Comparison of ENCODE assay signal across 1 cellular context in the genomic region with DNA sequence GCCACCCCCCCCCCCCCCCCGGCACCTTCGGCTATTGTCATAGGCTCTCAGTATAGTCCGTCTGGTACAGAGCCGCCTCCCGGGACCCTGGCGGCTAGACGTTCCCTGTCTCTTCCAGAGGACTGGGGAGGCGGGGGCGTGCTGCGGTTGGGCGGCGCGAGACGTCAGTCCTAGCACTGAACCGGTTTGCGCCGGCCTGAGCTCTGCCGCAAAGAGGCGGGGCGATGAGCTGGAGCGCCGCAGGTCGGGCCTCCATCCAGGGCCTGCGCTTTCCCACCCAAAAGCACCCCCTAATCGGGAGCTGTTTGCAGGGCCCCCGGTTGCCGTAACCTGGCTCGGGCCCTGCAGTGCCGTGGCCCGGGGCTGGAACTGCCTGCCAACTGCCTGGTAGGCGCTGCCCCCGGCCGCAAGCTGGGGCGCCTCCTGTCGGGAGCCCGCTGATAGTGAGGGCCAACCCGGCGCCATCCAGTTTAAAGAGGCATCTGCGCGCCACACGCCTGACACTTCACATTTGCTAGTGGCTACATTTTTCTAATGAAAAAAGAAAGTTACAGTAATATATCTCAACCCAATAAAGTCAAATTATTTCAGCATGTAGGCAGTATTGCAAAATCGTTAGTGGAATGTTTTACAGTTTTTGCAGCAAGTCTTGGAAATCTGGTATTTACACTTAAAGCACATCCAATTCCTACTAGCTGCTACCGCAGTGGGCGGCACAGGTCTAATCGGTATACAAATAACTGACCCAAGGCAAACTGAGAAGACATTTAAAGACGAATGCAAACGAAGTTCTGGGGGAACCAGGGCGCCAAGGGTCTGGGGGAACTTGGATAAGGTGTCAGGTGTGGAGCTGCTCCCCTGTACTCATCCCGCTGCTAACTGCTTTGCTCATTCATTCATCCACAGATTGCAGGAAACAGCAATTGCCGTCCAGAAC.
TF ChIP-seq lines count a peak whose summit lies in the region.

No MANE protein-coding gene starts in this region.

TF ChIP-seq in K562, 482 proteins besides CTCF, POLR2A, EP300 and RAD21 (continued from another document and continues in another):
- TF ChIP-seq, protein P1, sequence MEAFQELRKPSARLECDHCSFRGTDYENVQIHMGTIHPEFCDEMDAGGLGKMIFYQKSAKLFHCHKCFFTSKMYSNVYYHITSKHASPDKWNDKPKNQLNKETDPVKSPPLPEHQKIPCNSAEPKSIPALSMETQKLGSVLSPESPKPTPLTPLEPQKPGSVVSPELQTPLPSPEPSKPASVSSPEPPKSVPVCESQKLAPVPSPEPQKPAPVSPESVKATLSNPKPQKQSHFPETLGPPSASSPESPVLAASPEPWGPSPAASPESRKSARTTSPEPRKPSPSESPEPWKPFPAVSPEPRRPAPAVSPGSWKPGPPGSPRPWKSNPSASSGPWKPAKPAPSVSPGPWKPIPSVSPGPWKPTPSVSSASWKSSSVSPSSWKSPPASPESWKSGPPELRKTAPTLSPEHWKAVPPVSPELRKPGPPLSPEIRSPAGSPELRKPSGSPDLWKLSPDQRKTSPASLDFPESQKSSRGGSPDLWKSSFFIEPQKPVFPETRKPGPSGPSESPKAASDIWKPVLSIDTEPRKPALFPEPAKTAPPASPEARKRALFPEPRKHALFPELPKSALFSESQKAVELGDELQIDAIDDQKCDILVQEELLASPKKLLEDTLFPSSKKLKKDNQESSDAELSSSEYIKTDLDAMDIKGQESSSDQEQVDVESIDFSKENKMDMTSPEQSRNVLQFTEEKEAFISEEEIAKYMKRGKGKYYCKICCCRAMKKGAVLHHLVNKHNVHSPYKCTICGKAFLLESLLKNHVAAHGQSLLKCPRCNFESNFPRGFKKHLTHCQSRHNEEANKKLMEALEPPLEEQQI (IDR thresholded peaks at IDR 0.05): 0 out of 2 replicates have a peak, but pooled peaks have one; percentile 38
- TF ChIP-seq JUN (IDR thresholded peaks at IDR 0.05; ENCODE audit: borderline replicate concordance, low read depth, low read length): no peak
- no peak for TF ChIP-seq JUN (CRISPR knock-in tag; IDR thresholded peaks at IDR 0.05; ENCODE audit: borderline replicate concordance)
- no peak for TF ChIP-seq JUNB (CRISPR knock-in tag; conservative IDR thresholded peaks at IDR 0.05)
- TF ChIP-seq, protein P2, sequence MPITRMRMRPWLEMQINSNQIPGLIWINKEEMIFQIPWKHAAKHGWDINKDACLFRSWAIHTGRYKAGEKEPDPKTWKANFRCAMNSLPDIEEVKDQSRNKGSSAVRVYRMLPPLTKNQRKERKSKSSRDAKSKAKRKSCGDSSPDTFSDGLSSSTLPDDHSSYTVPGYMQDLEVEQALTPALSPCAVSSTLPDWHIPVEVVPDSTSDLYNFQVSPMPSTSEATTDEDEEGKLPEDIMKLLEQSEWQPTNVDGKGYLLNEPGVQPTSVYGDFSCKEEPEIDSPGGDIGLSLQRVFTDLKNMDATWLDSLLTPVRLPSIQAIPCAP (CRISPR knock-in tag; IDR thresholded peaks at IDR 0.05; ENCODE audit: borderline replicate concordance): no peak
- TF ChIP-seq MXI1 (IDR thresholded peaks at IDR 0.05; ENCODE audit: low read depth, low read length): no peak
- TF ChIP-seq TCF3 (CRISPR knock-in tag; IDR thresholded peaks at IDR 0.05): no peak
- TF ChIP-seq FOXM1 (IDR thresholded peaks at IDR 0.05; ENCODE audit: low read depth): no peak
- TF ChIP-seq FOXM1 (CRISPR knock-in tag; IDR thresholded peaks at IDR 0.05; ENCODE audit: low read depth): no peak
- no peak for TF ChIP-seq BRF1 (IDR thresholded peaks at IDR 0.05; ENCODE audit: borderline replicate concordance, extremely low read depth, insufficient read length)
- peak; percentile 74; the same call in 1 of the 2 replicates for TF ChIP-seq CBX1 (IDR thresholded peaks at IDR 0.05; ENCODE audit: low read depth)
- TF ChIP-seq, protein P3, sequence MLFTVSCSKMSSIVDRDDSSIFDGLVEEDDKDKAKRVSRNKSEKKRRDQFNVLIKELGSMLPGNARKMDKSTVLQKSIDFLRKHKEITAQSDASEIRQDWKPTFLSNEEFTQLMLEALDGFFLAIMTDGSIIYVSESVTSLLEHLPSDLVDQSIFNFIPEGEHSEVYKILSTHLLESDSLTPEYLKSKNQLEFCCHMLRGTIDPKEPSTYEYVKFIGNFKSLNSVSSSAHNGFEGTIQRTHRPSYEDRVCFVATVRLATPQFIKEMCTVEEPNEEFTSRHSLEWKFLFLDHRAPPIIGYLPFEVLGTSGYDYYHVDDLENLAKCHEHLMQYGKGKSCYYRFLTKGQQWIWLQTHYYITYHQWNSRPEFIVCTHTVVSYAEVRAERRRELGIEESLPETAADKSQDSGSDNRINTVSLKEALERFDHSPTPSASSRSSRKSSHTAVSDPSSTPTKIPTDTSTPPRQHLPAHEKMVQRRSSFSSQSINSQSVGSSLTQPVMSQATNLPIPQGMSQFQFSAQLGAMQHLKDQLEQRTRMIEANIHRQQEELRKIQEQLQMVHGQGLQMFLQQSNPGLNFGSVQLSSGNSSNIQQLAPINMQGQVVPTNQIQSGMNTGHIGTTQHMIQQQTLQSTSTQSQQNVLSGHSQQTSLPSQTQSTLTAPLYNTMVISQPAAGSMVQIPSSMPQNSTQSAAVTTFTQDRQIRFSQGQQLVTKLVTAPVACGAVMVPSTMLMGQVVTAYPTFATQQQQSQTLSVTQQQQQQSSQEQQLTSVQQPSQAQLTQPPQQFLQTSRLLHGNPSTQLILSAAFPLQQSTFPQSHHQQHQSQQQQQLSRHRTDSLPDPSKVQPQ (CRISPR knock-in tag; IDR thresholded peaks at IDR 0.05; ENCODE audit: borderline replicate concordance): no peak
- peak; percentile 80 for TF ChIP-seq CTBP1 (IDR thresholded peaks at IDR 0.05; ENCODE audit: borderline replicate concordance)
- TF ChIP-seq DDX20 (tag; IDR thresholded peaks at IDR 0.05; ENCODE audit: low read depth): no peak
- TF ChIP-seq ZNF165 (CRISPR knock-in tag; IDR thresholded peaks at IDR 0.05; ENCODE audit: borderline replicate concordance): no peak
- TF ChIP-seq GTF2F1 (IDR thresholded peaks at IDR 0.05; ENCODE audit: low read depth, low read length): no peak
- no peak for TF ChIP-seq HIVEP1 (CRISPR knock-in tag; IDR thresholded peaks at IDR 0.05)
- 0 out of 2 replicates have a peak, but pooled peaks have one; percentile 20 for TF ChIP-seq ZBTB1 (CRISPR knock-in tag; IDR thresholded peaks at IDR 0.05; ENCODE audit: borderline replicate concordance, low read depth)
- TF ChIP-seq CC2D1A (IDR thresholded peaks at IDR 0.05): no peak
- no peak for TF ChIP-seq ZNF584 (CRISPR knock-in tag; IDR thresholded peaks at IDR 0.05; ENCODE audit: low read depth)
- no peak for TF ChIP-seq ZNF12 (CRISPR knock-in tag; IDR thresholded peaks at IDR 0.05)
- TF ChIP-seq CAMTA2 (CRISPR knock-in tag; conservative IDR thresholded peaks at IDR 0.05): no peak
- no peak for TF ChIP-seq ZNF583 (CRISPR knock-in tag; IDR thresholded peaks at IDR 0.05)
- no peak for TF ChIP-seq TBL1XR1 (IDR thresholded peaks at IDR 0.05; ENCODE audit: low read length in 2 of 2)
- TF ChIP-seq SP2 (IDR thresholded peaks at IDR 0.05; ENCODE audit: extremely low read depth, low read depth, low read length, poor library complexity, severe bottlenecking): peak; percentile 51
- no peak for TF ChIP-seq PTTG1 (tag; IDR thresholded peaks at IDR 0.05; ENCODE audit: low read depth)
- TF ChIP-seq MTA1 (IDR thresholded peaks at IDR 0.05; ENCODE audit: borderline replicate concordance): no peak
- TF ChIP-seq TGIF2 (CRISPR knock-in tag; IDR thresholded peaks at IDR 0.05): no peak
- no peak for TF ChIP-seq RFX5 (IDR thresholded peaks at IDR 0.05; ENCODE audit: low read depth, low read length)
- TF ChIP-seq, protein P4, sequence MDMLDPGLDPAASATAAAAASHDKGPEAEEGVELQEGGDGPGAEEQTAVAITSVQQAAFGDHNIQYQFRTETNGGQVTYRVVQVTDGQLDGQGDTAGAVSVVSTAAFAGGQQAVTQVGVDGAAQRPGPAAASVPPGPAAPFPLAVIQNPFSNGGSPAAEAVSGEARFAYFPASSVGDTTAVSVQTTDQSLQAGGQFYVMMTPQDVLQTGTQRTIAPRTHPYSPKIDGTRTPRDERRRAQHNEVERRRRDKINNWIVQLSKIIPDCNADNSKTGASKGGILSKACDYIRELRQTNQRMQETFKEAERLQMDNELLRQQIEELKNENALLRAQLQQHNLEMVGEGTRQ (CRISPR knock-in tag; IDR thresholded peaks at IDR 0.05): no peak
- TF ChIP-seq BRD9 (IDR thresholded peaks at IDR 0.05; ENCODE audit: low read depth, partially characterized antibody): no peak
- TF ChIP-seq, protein P5, sequence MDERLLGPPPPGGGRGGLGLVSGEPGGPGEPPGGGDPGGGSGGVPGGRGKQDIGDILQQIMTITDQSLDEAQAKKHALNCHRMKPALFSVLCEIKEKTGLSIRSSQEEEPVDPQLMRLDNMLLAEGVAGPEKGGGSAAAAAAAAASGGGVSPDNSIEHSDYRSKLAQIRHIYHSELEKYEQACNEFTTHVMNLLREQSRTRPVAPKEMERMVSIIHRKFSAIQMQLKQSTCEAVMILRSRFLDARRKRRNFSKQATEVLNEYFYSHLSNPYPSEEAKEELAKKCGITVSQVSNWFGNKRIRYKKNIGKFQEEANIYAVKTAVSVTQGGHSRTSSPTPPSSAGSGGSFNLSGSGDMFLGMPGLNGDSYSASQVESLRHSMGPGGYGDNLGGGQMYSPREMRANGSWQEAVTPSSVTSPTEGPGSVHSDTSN (CRISPR knock-in tag; IDR thresholded peaks at IDR 0.05; ENCODE audit: low read depth): no peak
- TF ChIP-seq, protein P5 (tag; conservative IDR thresholded peaks at IDR 0.05; ENCODE audit: low read depth): peak; percentile 46; the same call in 1 of the 2 replicates
- peak; percentile 29; the same call in 1 of the 2 replicates for TF ChIP-seq ZNF766 (CRISPR knock-in tag; conservative IDR thresholded peaks at IDR 0.05)
- no peak for TF ChIP-seq BHLHE40 (IDR thresholded peaks at IDR 0.05; ENCODE audit: low read length)
- no peak for TF ChIP-seq ASH1L (IDR thresholded peaks at IDR 0.05; ENCODE audit: borderline replicate concordance, low read depth, partially characterized antibody)
- no peak for TF ChIP-seq BACH1 (tag; IDR thresholded peaks at IDR 0.05)
- 0 out of 2 replicates have a peak, but pooled peaks have one; percentile 26 for TF ChIP-seq SOX6 (IDR thresholded peaks at IDR 0.05)
- TF ChIP-seq SETDB1 (IDR thresholded peaks at IDR 0.05; ENCODE audit: low read length): no peak
- peak; percentile 45 for TF ChIP-seq PHF20 (IDR thresholded peaks at IDR 0.05; ENCODE audit: partially characterized antibody)
- TF ChIP-seq SMARCE1 (IDR thresholded peaks at IDR 0.05): peak; percentile 60
- TF ChIP-seq ZNF785 (CRISPR knock-in tag; IDR thresholded peaks at IDR 0.05): no peak
- TF ChIP-seq PRPF4 (IDR thresholded peaks at IDR 0.05; ENCODE audit: insufficient read depth, low read depth, low read length, poor library complexity, severe bottlenecking): no peak
- TF ChIP-seq NELFE (IDR thresholded peaks at IDR 0.05; ENCODE audit: insufficient read depth, insufficient read length): no peak
- TF ChIP-seq, protein P6, sequence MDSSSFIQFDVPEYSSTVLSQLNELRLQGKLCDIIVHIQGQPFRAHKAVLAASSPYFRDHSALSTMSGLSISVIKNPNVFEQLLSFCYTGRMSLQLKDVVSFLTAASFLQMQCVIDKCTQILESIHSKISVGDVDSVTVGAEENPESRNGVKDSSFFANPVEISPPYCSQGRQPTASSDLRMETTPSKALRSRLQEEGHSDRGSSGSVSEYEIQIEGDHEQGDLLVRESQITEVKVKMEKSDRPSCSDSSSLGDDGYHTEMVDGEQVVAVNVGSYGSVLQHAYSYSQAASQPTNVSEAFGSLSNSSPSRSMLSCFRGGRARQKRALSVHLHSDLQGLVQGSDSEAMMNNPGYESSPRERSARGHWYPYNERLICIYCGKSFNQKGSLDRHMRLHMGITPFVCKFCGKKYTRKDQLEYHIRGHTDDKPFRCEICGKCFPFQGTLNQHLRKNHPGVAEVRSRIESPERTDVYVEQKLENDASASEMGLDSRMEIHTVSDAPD (CRISPR knock-in tag; IDR thresholded peaks at IDR 0.05): no peak
- TF ChIP-seq, protein P7, sequence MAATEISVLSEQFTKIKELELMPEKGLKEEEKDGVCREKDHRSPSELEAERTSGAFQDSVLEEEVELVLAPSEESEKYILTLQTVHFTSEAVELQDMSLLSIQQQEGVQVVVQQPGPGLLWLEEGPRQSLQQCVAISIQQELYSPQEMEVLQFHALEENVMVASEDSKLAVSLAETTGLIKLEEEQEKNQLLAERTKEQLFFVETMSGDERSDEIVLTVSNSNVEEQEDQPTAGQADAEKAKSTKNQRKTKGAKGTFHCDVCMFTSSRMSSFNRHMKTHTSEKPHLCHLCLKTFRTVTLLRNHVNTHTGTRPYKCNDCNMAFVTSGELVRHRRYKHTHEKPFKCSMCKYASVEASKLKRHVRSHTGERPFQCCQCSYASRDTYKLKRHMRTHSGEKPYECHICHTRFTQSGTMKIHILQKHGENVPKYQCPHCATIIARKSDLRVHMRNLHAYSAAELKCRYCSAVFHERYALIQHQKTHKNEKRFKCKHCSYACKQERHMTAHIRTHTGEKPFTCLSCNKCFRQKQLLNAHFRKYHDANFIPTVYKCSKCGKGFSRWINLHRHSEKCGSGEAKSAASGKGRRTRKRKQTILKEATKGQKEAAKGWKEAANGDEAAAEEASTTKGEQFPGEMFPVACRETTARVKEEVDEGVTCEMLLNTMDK (IDR thresholded peaks at IDR 0.05; ENCODE audit: borderline replicate concordance, insufficient read depth, low read depth, low read length, poor library complexity, severe bottlenecking): peak; percentile 95
- no peak for TF ChIP-seq DIDO1 (tag; IDR thresholded peaks at IDR 0.05; ENCODE audit: low read depth)
- TF ChIP-seq RAD51 (IDR thresholded peaks at IDR 0.05; ENCODE audit: borderline replicate concordance, low read depth): no peak
- TF ChIP-seq, protein P8, sequence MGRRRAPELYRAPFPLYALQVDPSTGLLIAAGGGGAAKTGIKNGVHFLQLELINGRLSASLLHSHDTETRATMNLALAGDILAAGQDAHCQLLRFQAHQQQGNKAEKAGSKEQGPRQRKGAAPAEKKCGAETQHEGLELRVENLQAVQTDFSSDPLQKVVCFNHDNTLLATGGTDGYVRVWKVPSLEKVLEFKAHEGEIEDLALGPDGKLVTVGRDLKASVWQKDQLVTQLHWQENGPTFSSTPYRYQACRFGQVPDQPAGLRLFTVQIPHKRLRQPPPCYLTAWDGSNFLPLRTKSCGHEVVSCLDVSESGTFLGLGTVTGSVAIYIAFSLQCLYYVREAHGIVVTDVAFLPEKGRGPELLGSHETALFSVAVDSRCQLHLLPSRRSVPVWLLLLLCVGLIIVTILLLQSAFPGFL (CRISPR knock-in tag; IDR thresholded peaks at IDR 0.05): no peak
- no peak for TF ChIP-seq RFX7 (CRISPR knock-in tag; IDR thresholded peaks at IDR 0.05)
- no peak for TF ChIP-seq PURB (CRISPR knock-in tag; IDR thresholded peaks at IDR 0.05; ENCODE audit: low read depth)
- no peak for TF ChIP-seq RFX1 (IDR thresholded peaks at IDR 0.05)
- TF ChIP-seq RBM25 (IDR thresholded peaks at IDR 0.05; ENCODE audit: low read depth, low read length, severe bottlenecking): no peak
